22 cellular contexts compared by ENCODE assay signal in the genomic region with DNA sequence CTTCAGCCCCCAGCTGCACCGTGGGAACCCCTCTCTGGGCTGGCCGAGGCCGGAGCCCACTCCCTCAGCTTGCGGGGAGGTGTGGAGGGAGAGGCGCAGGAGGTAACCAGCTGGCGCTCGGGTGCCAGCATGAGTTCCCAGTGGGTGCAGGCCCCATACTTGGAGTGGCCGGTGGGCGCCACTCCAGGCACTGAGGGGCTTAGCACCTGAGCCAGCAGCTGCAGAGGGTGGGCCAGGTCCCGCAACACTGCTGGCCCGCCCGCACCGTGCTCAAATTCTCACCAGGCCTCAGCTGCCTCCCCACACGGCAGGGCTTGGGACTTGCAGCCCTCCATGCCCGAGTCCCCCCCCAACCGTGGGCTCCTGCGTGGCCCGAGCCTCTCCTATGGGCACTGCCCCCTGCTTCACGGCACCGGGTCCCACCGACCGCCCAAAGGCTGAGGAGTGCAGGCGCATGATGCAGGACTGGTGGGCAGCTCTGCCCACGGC. TPM values are rescaled to one million over a fixed set of nuclear protein-coding genes. Genes with fewer than 3 reads are reported as not detected.
"Had no signal": no experiment of that assay in that cellular context is flagged by ENCODE, and none has a peak within 500 bp of the region (broad histone marks: within the 10 kb centered on the region; RNA-seq: fewer than 3 reads in every experiment).

No MANE protein-coding gene starts in this region.

- ATAC-seq: left colon, natural killer cell had no signal

- H3K4me3 ChIP-seq: dorsolateral prefrontal cortex, hepatocyte, ovary, sigmoid colon, skin epidermis, thyroid gland, upper lobe of left lung, vagina had no signal

- H3K9me3 ChIP-seq: ovary, sigmoid colon, thyroid gland, upper lobe of left lung, vagina had no signal

- H3K27ac ChIP-seq: dorsolateral prefrontal cortex, hepatocyte, ovary, sigmoid colon, thyroid gland, upper lobe of left lung, vagina had no signal

- H3K4me1 ChIP-seq: sigmoid colon, thyroid gland, vagina had no signal

- H3K36me3 ChIP-seq: ovary, sigmoid colon, thyroid gland, upper lobe of left lung, vagina had no signal

- H3K27me3 ChIP-seq: dorsolateral prefrontal cortex, hepatocyte, ovary, sigmoid colon, thyroid gland, upper lobe of left lung, vagina had no signal

- DNase-seq: cortex of kidney; dorsolateral prefrontal cortex; effector CD8-positive, alpha-beta T cell; foreskin melanocyte; left colon; natural killer cell; nucleus accumbens; ovary; sigmoid colon; stimulated activated CD4-positive, alpha-beta T cell treated with anti-CD3 and anti-CD28 coated beads, Interleukin-12 subunit alpha, Interleukin-12 subunit beta, amount 100 ng/mL, for 4 hours; stimulated activated naive CD4-positive, alpha-beta T cell treated with Interleukin-2 at 50 U/mL for 16 hours; thyroid gland had no signal

RNA-seq across cellular contexts. Expression of a gene that starts 47.2 kb away (rescaled TPM):
- total RNA-seq: hepatocyte, kidney epithelial cell, left colon, lower leg skin, mesothelial cell of epicardium, mucosa of gallbladder, natural killer cell, neural crest cell, ovary, sigmoid colon, thyroid gland, upper lobe of left lung, vagina had no signal
- polyA plus RNA-seq: esophagus, hepatocyte, ovary, sigmoid colon had no signal
